In the genomic region with DNA sequence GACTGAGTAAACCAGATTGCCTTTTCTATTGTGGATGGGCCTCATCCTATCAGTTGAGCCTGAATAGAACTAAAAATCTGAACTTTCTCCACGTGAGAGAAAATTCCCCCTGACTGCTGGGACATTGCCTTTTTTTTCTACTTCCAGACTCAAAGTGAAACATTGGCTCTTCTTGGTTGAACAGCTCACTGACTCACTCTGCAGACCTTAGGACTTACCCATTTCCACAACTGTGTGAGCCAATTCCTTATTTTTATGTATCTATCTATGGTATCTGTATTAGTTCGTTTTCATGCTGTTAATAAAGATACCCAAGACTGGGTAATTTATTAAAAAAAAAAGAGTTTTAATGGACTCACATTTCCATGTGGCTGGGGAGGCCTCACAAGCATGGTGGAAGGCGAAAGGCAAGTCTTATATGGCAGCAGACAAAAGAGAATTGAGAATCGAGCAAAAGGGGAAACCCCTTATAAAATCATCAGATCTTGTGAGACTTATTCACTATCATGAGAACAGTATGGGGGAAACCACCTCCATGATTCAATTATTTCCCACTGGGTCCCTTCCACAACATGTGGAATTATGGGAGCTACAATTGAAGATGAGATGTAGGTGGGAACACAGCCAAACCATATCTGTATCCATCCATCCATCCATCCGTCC, we compare ENCODE assay signal across 22 cellular contexts.
DNase-seq lines count a peak whose midpoint lies in the region; ATAC-seq and TF ChIP-seq lines count a peak whose summit lies in the region.
"Had no signal": no experiment of that assay in that cellular context is flagged by ENCODE, and none has a peak within 500 bp of the region (broad histone marks: within the 10 kb centered on the region; RNA-seq: fewer than 3 reads in every experiment).

No MANE protein-coding gene starts in this region.

- no peaks in the 10 kb centered on the region for H3K9me3 ChIP-seq in thyroid gland
- H3K9me3 ChIP-seq: A549, BE2C had no signal

- intact Hi-C loops in thyroid gland (cut with DNase I), result no loop called here

- peaks cover 12% of the 10 kb centered on the region for H3K9me3 Mint-ChIP-seq in activated T-cell treated with anti-CD3 and anti-CD28 coated beads, Interleukin-2, amount 50 U/mL, for 4 hours
- peaks cover 8 to 17% of the 10 kb centered on the region in 2 donors for H3K9me3 Mint-ChIP-seq in stimulated activated naive B cell treated with anti-CD40 and anti-IgM and Interleukin-4, amounts not matched to agents 10 μg/mL and 1 μg/mL and 100 μg/mL, for 72 hours

- no peak for TF ChIP-seq POLR2A in thyroid gland (IDR thresholded peaks at IDR 0.05)

- no peak overlapping the region for H3K27ac Mint-ChIP-seq in stimulated activated naive B cell treated with anti-CD40 and anti-IgM and Interleukin-4, amounts not matched to agents 10 μg/mL and 1 μg/mL and 100 μg/mL, for 72 hours
- H3K27ac Mint-ChIP-seq: CD14-positive monocyte; CD4-positive, alpha-beta T cell; CD8-positive, alpha-beta memory T cell had no signal

- H3K4me3 Mint-ChIP-seq in activated T-cell treated with anti-CD3 and anti-CD28 coated beads, Interleukin-2, amount 50 U/mL, for 4 hours, result no peak overlapping the region
- H3K4me3 Mint-ChIP-seq in stimulated activated naive B cell treated with anti-CD40 and anti-IgM and Interleukin-4, amounts not matched to agents 10 μg/mL and 1 μg/mL and 100 μg/mL, for 72 hours, result no peak overlapping the region
- H3K4me3 Mint-ChIP-seq: CD14-positive monocyte; CD4-positive, alpha-beta T cell; CD8-positive, alpha-beta memory T cell had no signal

- ATAC-seq in activated T-cell treated with anti-CD3 and anti-CD28 coated beads, Interleukin-2, amount 50 U/mL, for 4 hours, result peak; percentile 23 to 52
- peak; percentile 50 to 79 for ATAC-seq in stimulated activated naive B cell treated with anti-CD40 and anti-IgM and Interleukin-4, amounts not matched to agents 10 μg/mL and 1 μg/mL and 100 μg/mL, for 72 hours (replicated peaks)
- no peak for ATAC-seq in HG03378 (IDR thresholded peaks at IDR 0.05; ENCODE audit: unreplicated experiment)
- ATAC-seq: A549 had no signal

- H3K27me3 Mint-ChIP-seq in activated T-cell treated with anti-CD3 and anti-CD28 coated beads, Interleukin-2, amount 50 U/mL, for 4 hours (ENCODE audit: low read depth), result no peaks in the 10 kb centered on the region
- H3K27me3 Mint-ChIP-seq in stimulated activated naive B cell treated with anti-CD40 and anti-IgM and Interleukin-4, amounts not matched to agents 10 μg/mL and 1 μg/mL and 100 μg/mL, for 72 hours, result no peaks in the 10 kb centered on the region
- H3K27me3 Mint-ChIP-seq: CD4-positive, alpha-beta T cell had no signal

- no peak overlapping the region for H3K27ac ChIP-seq in thyroid gland
- H3K27ac ChIP-seq: A549; BLaER1 treated with 17β-estradiol and CSF1 and Interleukin-3, amounts not matched to agents 10 nM and 100 nM; GM23248 had no signal

- no peaks in the 10 kb centered on the region for H3K4me1 ChIP-seq in thyroid gland
- H3K4me1 ChIP-seq: A549; BE2C; BLaER1 treated with 17β-estradiol and CSF1 and Interleukin-3, amounts not matched to agents 10 nM and 100 nM had no signal

- H3K27me3 ChIP-seq in thyroid gland, result no peaks in the 10 kb centered on the region
- H3K27me3 ChIP-seq: BE2C; BLaER1 treated with 17β-estradiol and CSF1 and Interleukin-3, amounts not matched to agents 10 nM and 100 nM had no signal

- H3K4me3 ChIP-seq in epithelial cell of proximal tubule (ENCODE audit: low read depth, low read length) (no peak overlapping the region), thyroid gland (replicated peaks in 1 of 3) (no peak overlapping the region)
- H3K4me3 ChIP-seq: A549; BLaER1 treated with 17β-estradiol and CSF1 and Interleukin-3, amounts not matched to agents 10 nM and 100 nM; GM23248 had no signal

- H3K36me3 ChIP-seq in thyroid gland, result no peaks in the 10 kb centered on the region
- H3K36me3 ChIP-seq: BE2C; BLaER1 treated with 17β-estradiol and CSF1 and Interleukin-3, amounts not matched to agents 10 nM and 100 nM had no signal

- no peak for TF ChIP-seq CTCF in epithelial cell of proximal tubule (conservative IDR thresholded peaks at IDR 0.05; ENCODE audit: low read depth, low read length)
- no peak for TF ChIP-seq CTCF in thyroid gland (IDR thresholded peaks at IDR 0.05)

- H3K4me1 Mint-ChIP-seq in activated T-cell treated with anti-CD3 and anti-CD28 coated beads, Interleukin-2, amount 50 U/mL, for 4 hours (ENCODE audit: low read depth), result no peaks in the 10 kb centered on the region
- H3K4me1 Mint-ChIP-seq in stimulated activated naive B cell treated with anti-CD40 and anti-IgM and Interleukin-4, amounts not matched to agents 10 μg/mL and 1 μg/mL and 100 μg/mL, for 72 hours, result peaks cover 0 to 7% of the 10 kb centered on the region in 2 donors
- H3K4me1 Mint-ChIP-seq: CD14-positive monocyte; CD8-positive, alpha-beta memory T cell had no signal

- H3K36me3 Mint-ChIP-seq in activated T-cell treated with anti-CD3 and anti-CD28 coated beads, Interleukin-2, amount 50 U/mL, for 4 hours (ENCODE audit: insufficient read depth), result no peaks in the 10 kb centered on the region
- H3K36me3 Mint-ChIP-seq in stimulated activated naive B cell treated with anti-CD40 and anti-IgM and Interleukin-4, amounts not matched to agents 10 μg/mL and 1 μg/mL and 100 μg/mL, for 72 hours, result peaks cover 5% of the 10 kb centered on the region in 2 donors
- H3K36me3 Mint-ChIP-seq: CD14-positive monocyte had no signal

- 73 to 87% methylated on average over 5 of the region's 5 CpGs for WGBS in thyroid gland, 2 donors

- no peak for DNase-seq in activated T-cell treated with anti-CD3 and anti-CD28 coated beads, Interleukin-2, amount 50 U/mL, for 4 hours
- no peak for DNase-seq in activated T-cell treated with anti-CD3 and anti-CD28 coated beads, Interleukin-2, amount 50 U/mL, for 48 hours
- DNase-seq in epithelial cell of proximal tubule (ENCODE audit: low read depth), result peak; percentile 25
- no peak for DNase-seq in stimulated activated naive B cell treated with anti-CD40 and anti-IgM and Interleukin-4, amounts not matched to agents 10 μg/mL and 1 μg/mL and 100 μg/mL, for 72 hours
- DNase-seq in thyroid gland, result no peak
- DNase-seq: 8988T; ACHN; AML-193; BE2C; CD4-positive, alpha-beta T cell; CD8-positive, alpha-beta memory T cell; DMS 273 treated with DMSO at 0.1 percent for 48 hours; DMS79; EL; GDM1; GM23248; H7; HCEC 1CT had no signal
